ENCODE assay signal across 22 cellular contexts in genomic region chr10:76281704-76282103, GRCh38.
"Had no signal": no experiment of that assay in that cellular context is flagged by ENCODE, and none has a peak within 500 bp of the region (broad histone marks: within the 10 kb centered on the region; RNA-seq: fewer than 3 reads in every experiment).

No MANE protein-coding gene starts in this region.

- ATAC-seq: activated CD8-positive, alpha-beta T cell treated with anti-CD3 and anti-CD28 coated beads, Interleukin-2, amount 10 ng/mL, durations not matched to agents 7 days and 5 days; activated naive CD8-positive, alpha-beta T cell treated with anti-CD3 and anti-CD28 coated beads, Interleukin-2, amount 50 U/mL, for 24 hours; naive thymus-derived CD4-positive, alpha-beta T cell; stimulated activated effector memory CD8-positive, alpha-beta T cell treated with anti-CD3 and anti-CD28 coated beads, Interleukin-12 subunit alpha, Interleukin-12 subunit beta, amount 100 ng/mL, for 72 hours had no signal

- H3K27me3 ChIP-seq: pancreas, right lobe of liver, testis had no signal

- H3K9me3 ChIP-seq: pancreas, right lobe of liver, testis had no signal

- H3K4me3 ChIP-seq: pancreas, right lobe of liver, testis had no signal

- H3K27me3 Mint-ChIP-seq: activated CD4-positive, alpha-beta T cell treated with anti-CD3 and anti-CD28 coated beads, Interleukin-2, amount 10 ng/mL, durations not matched to agents 24 days and 14 days; activated naive CD4-positive, alpha-beta T cell treated with anti-CD3 and anti-CD28 coated beads, Interleukin-2, amount 10 ng/mL, durations not matched to agents 7 days and 5 days; activated T-cell treated with anti-CD3 and anti-CD28 coated beads, Interleukin-2, amount 50 U/mL, for 24 hours had no signal

- H3K27ac Mint-ChIP-seq: activated CD4-positive, alpha-beta T cell treated with anti-CD3 and anti-CD28 coated beads, Interleukin-2, amount 10 ng/mL, durations not matched to agents 24 days and 14 days; activated CD8-positive, alpha-beta T cell treated with anti-CD3 and anti-CD28 coated beads, Interleukin-2, amount 10 ng/mL, durations not matched to agents 7 days and 5 days; activated naive CD4-positive, alpha-beta T cell treated with anti-CD3 and anti-CD28 coated beads, Interleukin-2, amount 10 ng/mL, durations not matched to agents 7 days and 5 days; activated naive CD8-positive, alpha-beta T cell treated with anti-CD3 and anti-CD28 coated beads, Interleukin-2, amount 50 U/mL, for 24 hours; activated T-cell treated with anti-CD3 and anti-CD28 coated beads, Interleukin-2, amount 50 U/mL, for 24 hours; activated T-helper 2 cell treated with anti-CD3 and anti-CD28 coated beads, Interferon-gamma antibody, Interleukin-2, Interleukin-4, amounts not matched to agents 10 μg/mL and 5 μg/mL and 100 μg/mL, durations not matched to agents 14 hours and 24 hours and 36 hours; endodermal cell; naive thymus-derived CD4-positive, alpha-beta T cell; stimulated activated effector memory CD8-positive, alpha-beta T cell treated with anti-CD3 and anti-CD28 coated beads, Interleukin-12 subunit alpha, Interleukin-12 subunit beta, amount 100 ng/mL, for 72 hours had no signal

- H3K4me3 Mint-ChIP-seq: activated CD4-positive, alpha-beta T cell treated with anti-CD3 and anti-CD28 coated beads, Interleukin-2, amount 10 ng/mL, durations not matched to agents 24 days and 14 days; activated CD8-positive, alpha-beta T cell treated with anti-CD3 and anti-CD28 coated beads, Interleukin-2, amount 10 ng/mL, durations not matched to agents 7 days and 5 days; activated naive CD4-positive, alpha-beta T cell treated with anti-CD3 and anti-CD28 coated beads, Interleukin-2, amount 10 ng/mL, durations not matched to agents 7 days and 5 days; activated naive CD8-positive, alpha-beta T cell treated with anti-CD3 and anti-CD28 coated beads, Interleukin-2, amount 50 U/mL, for 24 hours; activated T-cell treated with anti-CD3 and anti-CD28 coated beads, Interleukin-2, amount 50 U/mL, for 24 hours; endodermal cell; naive thymus-derived CD4-positive, alpha-beta T cell; stimulated activated effector memory CD8-positive, alpha-beta T cell treated with anti-CD3 and anti-CD28 coated beads, Interleukin-12 subunit alpha, Interleukin-12 subunit beta, amount 100 ng/mL, for 72 hours had no signal

- H3K36me3 ChIP-seq: pancreas, right lobe of liver had no signal

- H3K27ac ChIP-seq: epithelial cell of prostate, right lobe of liver, testis had no signal

- H3K36me3 Mint-ChIP-seq: activated naive CD4-positive, alpha-beta T cell treated with anti-CD3 and anti-CD28 coated beads, Interleukin-2, amount 10 ng/mL, durations not matched to agents 7 days and 5 days; naive thymus-derived CD4-positive, alpha-beta T cell; stimulated activated effector memory CD8-positive, alpha-beta T cell treated with anti-CD3 and anti-CD28 coated beads, Interleukin-12 subunit alpha, Interleukin-12 subunit beta, amount 100 ng/mL, for 72 hours had no signal

- H3K4me1 Mint-ChIP-seq: activated CD4-positive, alpha-beta T cell treated with anti-CD3 and anti-CD28 coated beads, Interleukin-2, amount 10 ng/mL, durations not matched to agents 24 days and 14 days; activated naive CD4-positive, alpha-beta T cell treated with anti-CD3 and anti-CD28 coated beads, Interleukin-2, amount 10 ng/mL, durations not matched to agents 7 days and 5 days; activated naive CD8-positive, alpha-beta T cell treated with anti-CD3 and anti-CD28 coated beads, Interleukin-2, amount 50 U/mL, for 24 hours; endodermal cell; naive thymus-derived CD4-positive, alpha-beta T cell; stimulated activated effector memory CD8-positive, alpha-beta T cell treated with anti-CD3 and anti-CD28 coated beads, Interleukin-12 subunit alpha, Interleukin-12 subunit beta, amount 100 ng/mL, for 72 hours had no signal

- DNase-seq: activated CD4-positive, alpha-beta T cell treated with anti-CD3 and anti-CD28 coated beads, Interleukin-2, amount 10 ng/mL, durations not matched to agents 24 days and 14 days; activated CD8-positive, alpha-beta T cell treated with anti-CD3 and anti-CD28 coated beads, Interleukin-2, amount 10 ng/mL, durations not matched to agents 7 days and 5 days; activated naive CD4-positive, alpha-beta T cell treated with anti-CD3 and anti-CD28 coated beads, Interleukin-2, amount 10 ng/mL, durations not matched to agents 7 days and 5 days; activated naive CD8-positive, alpha-beta T cell treated with anti-CD3 and anti-CD28 coated beads, Interleukin-2, amount 50 U/mL, for 24 hours; activated T-cell treated with anti-CD3 and anti-CD28 coated beads, Interleukin-2, amount 50 U/mL, for 24 hours; anterior cingulate cortex; caudate nucleus; endodermal cell; foreskin fibroblast; glutamatergic neuron; hypothalamus; islet precursor cell; mammary epithelial cell; naive thymus-derived CD4-positive, alpha-beta T cell; right lobe of liver; stimulated activated CD4-positive, alpha-beta T cell treated with anti-CD3 and anti-CD28 coated beads, Interleukin-4, amount 100 ng/mL, for 24 hours; T1000; testis had no signal
